ENCODE assay signal across 8 cellular contexts in genomic region chr17:81865733-81866439, GRCh38. TPM values are rescaled to one million over a fixed set of nuclear protein-coding genes. Genes with fewer than 3 reads are reported as not detected.
A peak's percentile ranks its signal among the peaks of the same experiment; 100 is the strongest.
DNase-seq lines count a peak whose midpoint lies in the region; ATAC-seq and TF ChIP-seq lines count a peak whose summit lies in the region.

No MANE protein-coding gene starts in this region.

- WGBS in prostate gland, result 70% methylated on average over 15 of the region's 18 CpGs

- TF ChIP-seq EP300 in Ishikawa (IDR thresholded peaks at IDR 0.05; ENCODE audit: borderline replicate concordance), result no peak

- H3K9me3 Mint-ChIP-seq in CD4-positive, alpha-beta T cell, result no peaks in the 10 kb centered on the region
- H3K9me3 Mint-ChIP-seq in activated naive CD8-positive, alpha-beta T cell treated with anti-CD3 and anti-CD28 coated beads, Interleukin-2, amount 10 ng/mL, durations not matched to agents 7 days and 5 days, result no peaks in the 10 kb centered on the region
- H3K9me3 Mint-ChIP-seq in mesothelial cell of epicardium, result no peaks in the 10 kb centered on the region

- no peak for ATAC-seq in CD4-positive, alpha-beta T cell (ENCODE audit: poor library complexity)
- no peak for ATAC-seq in activated naive CD8-positive, alpha-beta T cell treated with anti-CD3 and anti-CD28 coated beads, Interleukin-2, amount 10 ng/mL, durations not matched to agents 7 days and 5 days (ENCODE audit: low read depth)
- ATAC-seq in GM21390 (IDR thresholded peaks at IDR 0.05; ENCODE audit: unreplicated experiment), result no peak

- peak overlapping the region; percentile 72 for H3K4me3 Mint-ChIP-seq in CD4-positive, alpha-beta T cell
- peak overlapping the region; percentile 4 for H3K4me3 Mint-ChIP-seq in activated naive CD8-positive, alpha-beta T cell treated with anti-CD3 and anti-CD28 coated beads, Interleukin-2, amount 10 ng/mL, durations not matched to agents 7 days and 5 days
- H3K4me3 Mint-ChIP-seq in mesothelial cell of epicardium, result no peak overlapping the region

- H3K27me3 ChIP-seq in CD4-positive, alpha-beta T cell (ENCODE audit: control insufficient read depth, insufficient read depth, low read length), result no peaks in the 10 kb centered on the region
- no peaks in the 10 kb centered on the region for H3K27me3 ChIP-seq in prostate gland (replicated peaks; ENCODE audit: insufficient read depth)

- DNase-seq in CD4-positive, alpha-beta T cell, result peak in 1 of 10 experiments; percentile 15
- no peak for DNase-seq in activated naive CD8-positive, alpha-beta T cell treated with anti-CD3 and anti-CD28 coated beads, Interleukin-2, amount 10 ng/mL, durations not matched to agents 7 days and 5 days
- no peak for DNase-seq in mesothelial cell of epicardium (ENCODE audit: low spot score in 2 of 2, unreplicated experiment in 2 of 2)
- no peak for DNase-seq in prostate gland (ENCODE audit: low spot score)
- no peak for DNase-seq in HCEC 1CT
- DNase-seq in NCI-H345 (lab: John Stamatoyannopoulos, UW), result no peak

- TF ChIP-seq RAD21 in Ishikawa (IDR thresholded peaks at IDR 0.05; ENCODE audit: low read depth), result no peak

- peaks cover 47% of the 10 kb centered on the region for H3K36me3 Mint-ChIP-seq in CD4-positive, alpha-beta T cell (ENCODE audit: low read depth)
- H3K36me3 Mint-ChIP-seq in activated naive CD8-positive, alpha-beta T cell treated with anti-CD3 and anti-CD28 coated beads, Interleukin-2, amount 10 ng/mL, durations not matched to agents 7 days and 5 days, result peaks cover 18% of the 10 kb centered on the region
- no peaks in the 10 kb centered on the region for H3K36me3 Mint-ChIP-seq in mesothelial cell of epicardium

- intact Hi-C loops in CD4-positive, alpha-beta T cell (cut with DNase I, micrococcal nuclease), result loop anchor here in 1 of 2 experiments (10.0 kb wide), 1 partner anchor 351 kb away; the partner anchor contains the start of gene ACTG1
- intact Hi-C loops in prostate gland (cut with DNase I), result no loop called here

- H3K27ac Mint-ChIP-seq in CD4-positive, alpha-beta T cell, result peak overlapping the region; percentile 84
- peak overlapping the region; percentile 71 for H3K27ac Mint-ChIP-seq in activated naive CD8-positive, alpha-beta T cell treated with anti-CD3 and anti-CD28 coated beads, Interleukin-2, amount 10 ng/mL, durations not matched to agents 7 days and 5 days
- H3K27ac Mint-ChIP-seq in mesothelial cell of epicardium, result peak overlapping the region; percentile 96

- TF ChIP-seq POLR2A in prostate gland (IDR thresholded peaks at IDR 0.05), result no peak

- no peak overlapping the region for H3K4me3 ChIP-seq in prostate gland

- TF ChIP-seq CTCF in CD4-positive, alpha-beta T cell (IDR thresholded peaks at IDR 0.05), result no peak
- TF ChIP-seq CTCF in mesothelial cell of epicardium (IDR thresholded peaks at IDR 0.05; ENCODE audit: unreplicated experiment), result no peak
- TF ChIP-seq CTCF in prostate gland (IDR thresholded peaks at IDR 0.05), result no peak

- H3K4me1 Mint-ChIP-seq in CD4-positive, alpha-beta T cell (ENCODE audit: low read depth), result peaks cover 32% of the 10 kb centered on the region
- peaks cover 27% of the 10 kb centered on the region for H3K4me1 Mint-ChIP-seq in activated naive CD8-positive, alpha-beta T cell treated with anti-CD3 and anti-CD28 coated beads, Interleukin-2, amount 10 ng/mL, durations not matched to agents 7 days and 5 days
- H3K4me1 Mint-ChIP-seq in mesothelial cell of epicardium, result peaks cover 51% of the 10 kb centered on the region

- no peaks in the 10 kb centered on the region for H3K9me3 ChIP-seq in CD4-positive, alpha-beta T cell (ENCODE audit: control insufficient read depth, low read length)
- H3K9me3 ChIP-seq in prostate gland, result no peaks in the 10 kb centered on the region

- no peak overlapping the region for H3K27ac ChIP-seq in CD4-positive, alpha-beta T cell (ENCODE audit: low read depth, low read length)
- no peak overlapping the region for H3K27ac ChIP-seq in prostate gland

- peaks cover 20% of the 10 kb centered on the region for H3K4me1 ChIP-seq in prostate gland (replicated peaks)

- no peaks in the 10 kb centered on the region for H3K27me3 Mint-ChIP-seq in CD4-positive, alpha-beta T cell
- H3K27me3 Mint-ChIP-seq in activated naive CD8-positive, alpha-beta T cell treated with anti-CD3 and anti-CD28 coated beads, Interleukin-2, amount 10 ng/mL, durations not matched to agents 7 days and 5 days, result no peaks in the 10 kb centered on the region
- H3K27me3 Mint-ChIP-seq in mesothelial cell of epicardium (ENCODE audit: low read depth), result no peaks in the 10 kb centered on the region

- peaks cover 0 to 10% of the 10 kb centered on the region in 2 donors for H3K36me3 ChIP-seq in prostate gland

- CTCF ChIA-PET in CD4-positive, alpha-beta T cell (lab: Charles Lee), result interaction anchor here (0.5 to 0.8 kb wide), 2 partner anchors 11 to 12 kb away, joined by 3 read pairs; no protein-coding TSS in a partner anchor

- POLR2A ChIA-PET in CD4-positive, alpha-beta T cell (lab: Charles Lee), result interaction anchor here (0.6 to 2.2 kb wide), 4 partner anchors 26 to 163 kb away, joined by 4 to 10 read pairs (median 5); partner anchors contain the start of genes ALYREF, ANAPC11 and MRPL12
- POLR2A ChIA-PET in activated naive CD8-positive, alpha-beta T cell treated with anti-CD3 and anti-CD28 coated beads, Interleukin-2, amount 10 ng/mL, durations not matched to agents 7 days and 5 days (lab: Charles Lee), result interaction anchor here (1.0 to 1.7 kb wide), 3 partner anchors 14 to 153 kb away, joined by 3 to 6 read pairs (median 5); no protein-coding TSS in a partner anchor

TF ChIP-seq in Ishikawa, 13 proteins besides CTCF, POLR2A, EP300 and RAD21:
- 0 out of 2 replicates have a peak, but pooled peaks have one; percentile 15 for TF ChIP-seq TCF12 (IDR thresholded peaks at IDR 0.05; ENCODE audit: low read depth)
- no peak for TF ChIP-seq CEBPB (IDR thresholded peaks at IDR 0.05)
- 0 out of 2 replicates have a peak, but pooled peaks have one; percentile 19 for TF ChIP-seq NFIC (IDR thresholded peaks at IDR 0.05)
- TF ChIP-seq YY1 (IDR thresholded peaks at IDR 0.05; ENCODE audit: low read depth), result no peak
TF ChIP-seq in Ishikawa: peak in this region for 2.

RNA-seq across cellular contexts. Expression of gene ARHGDIA, which starts 5.3 kb away (rescaled TPM):
- total RNA-seq in CD4-positive, alpha-beta T cell, result 100 to 1,000 TPM; 706 to 715 TPM
- 100 to 1,000 TPM; 538 to 539 TPM for total RNA-seq in activated naive CD8-positive, alpha-beta T cell treated with anti-CD3 and anti-CD28 coated beads, Interleukin-2, amount 10 ng/mL, durations not matched to agents 7 days and 5 days
- total RNA-seq in mesothelial cell of epicardium (258 to 275 TPM (median 268 TPM) in 3 replicates), prostate gland (100 to 1,000 TPM; 193 to 274 TPM)

RNA-seq across cellular contexts. Expression of gene P4HB, which starts 5.6 kb away (rescaled TPM):
- total RNA-seq in CD4-positive, alpha-beta T cell, result 100 to 1,000 TPM; 223 to 233 TPM
- 100 to 1,000 TPM; 319 to 347 TPM for total RNA-seq in activated naive CD8-positive, alpha-beta T cell treated with anti-CD3 and anti-CD28 coated beads, Interleukin-2, amount 10 ng/mL, durations not matched to agents 7 days and 5 days
- 405 to 433 TPM (median 421 TPM) in 3 replicates for total RNA-seq in mesothelial cell of epicardium
- 1,000 to 10,000 TPM in 1 of 2 donors, 100 to 1,000 TPM in 1; 509 to 2,101 TPM for total RNA-seq in prostate gland

RNA-seq across cellular contexts. Expression of gene ALYREF, which starts 25.5 kb away (rescaled TPM):
- total RNA-seq in CD4-positive, alpha-beta T cell, result 100 to 1,000 TPM in 1 of 2 experiments, 10 to 100 TPM in 1; 93.3 to 101 TPM
- 100 to 1,000 TPM; 135 to 152 TPM for total RNA-seq in activated naive CD8-positive, alpha-beta T cell treated with anti-CD3 and anti-CD28 coated beads, Interleukin-2, amount 10 ng/mL, durations not matched to agents 7 days and 5 days
- total RNA-seq in mesothelial cell of epicardium (78.5 to 86.1 TPM (median 79.5 TPM) in 3 replicates), prostate gland (100 to 1,000 TPM in 1 of 2 donors, 10 to 100 TPM in 1; 83.9 to 108 TPM)

RNA-seq across cellular contexts. Expression of gene ANAPC11, which starts 25.6 kb away (rescaled TPM):
- total RNA-seq in CD4-positive, alpha-beta T cell, result 10 to 100 TPM; 27.9 to 28.9 TPM
- 100 to 1,000 TPM; 102 to 106 TPM for total RNA-seq in activated naive CD8-positive, alpha-beta T cell treated with anti-CD3 and anti-CD28 coated beads, Interleukin-2, amount 10 ng/mL, durations not matched to agents 7 days and 5 days
- 103 to 115 TPM (median 108 TPM) in 3 replicates for total RNA-seq in mesothelial cell of epicardium
- 100 to 1,000 TPM; 128 to 278 TPM for total RNA-seq in prostate gland

RNA-seq across cellular contexts. Expression of gene PPP1R27, which starts 31.0 kb away (rescaled TPM):
- total RNA-seq in CD4-positive, alpha-beta T cell, result not detected
- not detected for total RNA-seq in activated naive CD8-positive, alpha-beta T cell treated with anti-CD3 and anti-CD28 coated beads, Interleukin-2, amount 10 ng/mL, durations not matched to agents 7 days and 5 days
- 0.35 TPM in 1 of 3 replicates, not detected in the others for total RNA-seq in mesothelial cell of epicardium
- total RNA-seq in prostate gland, result 1 to 10 TPM in 1 of 2 donors, not detected in 1; 1.6 TPM
